ENCODE assay signal across 1 cellular context in genomic region chr11:123061403-123062157, GRCh38.
A peak's percentile ranks its signal among the peaks of the same experiment; 100 is the strongest.
TF ChIP-seq lines count a peak whose summit lies in the region.

TSS of gene HSPA8 (minus strand) at chr11:123062136. CDS start at chr11:123061324, 812 bp downstream.

TF ChIP-seq in GM12878, 131 proteins besides CTCF, POLR2A, EP300 and RAD21 (continued from another document and continues in another):
- TF ChIP-seq, protein P1, sequence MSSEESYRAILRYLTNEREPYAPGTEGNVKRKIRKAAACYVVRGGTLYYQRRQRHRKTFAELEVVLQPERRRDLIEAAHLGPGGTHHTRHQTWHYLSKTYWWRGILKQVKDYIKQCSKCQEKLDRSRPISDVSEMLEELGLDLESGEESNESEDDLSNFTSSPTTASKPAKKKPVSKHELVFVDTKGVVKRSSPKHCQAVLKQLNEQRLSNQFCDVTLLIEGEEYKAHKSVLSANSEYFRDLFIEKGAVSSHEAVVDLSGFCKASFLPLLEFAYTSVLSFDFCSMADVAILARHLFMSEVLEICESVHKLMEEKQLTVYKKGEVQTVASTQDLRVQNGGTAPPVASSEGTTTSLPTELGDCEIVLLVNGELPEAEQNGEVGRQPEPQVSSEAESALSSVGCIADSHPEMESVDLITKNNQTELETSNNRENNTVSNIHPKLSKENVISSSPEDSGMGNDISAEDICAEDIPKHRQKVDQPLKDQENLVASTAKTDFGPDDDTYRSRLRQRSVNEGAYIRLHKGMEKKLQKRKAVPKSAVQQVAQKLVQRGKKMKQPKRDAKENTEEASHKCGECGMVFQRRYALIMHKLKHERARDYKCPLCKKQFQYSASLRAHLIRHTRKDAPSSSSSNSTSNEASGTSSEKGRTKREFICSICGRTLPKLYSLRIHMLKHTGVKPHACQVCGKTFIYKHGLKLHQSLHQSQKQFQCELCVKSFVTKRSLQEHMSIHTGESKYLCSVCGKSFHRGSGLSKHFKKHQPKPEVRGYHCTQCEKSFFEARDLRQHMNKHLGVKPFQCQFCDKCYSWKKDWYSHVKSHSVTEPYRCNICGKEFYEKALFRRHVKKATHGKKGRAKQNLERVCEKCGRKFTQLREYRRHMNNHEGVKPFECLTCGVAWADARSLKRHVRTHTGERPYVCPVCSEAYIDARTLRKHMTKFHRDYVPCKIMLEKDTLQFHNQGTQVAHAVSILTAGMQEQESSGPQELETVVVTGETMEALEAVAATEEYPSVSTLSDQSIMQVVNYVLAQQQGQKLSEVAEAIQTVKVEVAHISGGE (CRISPR knock-in tag; IDR thresholded peaks at IDR 0.05), result peak; percentile 2; the same call in 1 of the 2 replicates
- TF ChIP-seq HDAC6 (IDR thresholded peaks at IDR 0.05; ENCODE audit: unreplicated experiment), result peak; percentile 88
- no peak for TF ChIP-seq ZNF592 (IDR thresholded peaks at IDR 0.05)
- TF ChIP-seq, protein P2, sequence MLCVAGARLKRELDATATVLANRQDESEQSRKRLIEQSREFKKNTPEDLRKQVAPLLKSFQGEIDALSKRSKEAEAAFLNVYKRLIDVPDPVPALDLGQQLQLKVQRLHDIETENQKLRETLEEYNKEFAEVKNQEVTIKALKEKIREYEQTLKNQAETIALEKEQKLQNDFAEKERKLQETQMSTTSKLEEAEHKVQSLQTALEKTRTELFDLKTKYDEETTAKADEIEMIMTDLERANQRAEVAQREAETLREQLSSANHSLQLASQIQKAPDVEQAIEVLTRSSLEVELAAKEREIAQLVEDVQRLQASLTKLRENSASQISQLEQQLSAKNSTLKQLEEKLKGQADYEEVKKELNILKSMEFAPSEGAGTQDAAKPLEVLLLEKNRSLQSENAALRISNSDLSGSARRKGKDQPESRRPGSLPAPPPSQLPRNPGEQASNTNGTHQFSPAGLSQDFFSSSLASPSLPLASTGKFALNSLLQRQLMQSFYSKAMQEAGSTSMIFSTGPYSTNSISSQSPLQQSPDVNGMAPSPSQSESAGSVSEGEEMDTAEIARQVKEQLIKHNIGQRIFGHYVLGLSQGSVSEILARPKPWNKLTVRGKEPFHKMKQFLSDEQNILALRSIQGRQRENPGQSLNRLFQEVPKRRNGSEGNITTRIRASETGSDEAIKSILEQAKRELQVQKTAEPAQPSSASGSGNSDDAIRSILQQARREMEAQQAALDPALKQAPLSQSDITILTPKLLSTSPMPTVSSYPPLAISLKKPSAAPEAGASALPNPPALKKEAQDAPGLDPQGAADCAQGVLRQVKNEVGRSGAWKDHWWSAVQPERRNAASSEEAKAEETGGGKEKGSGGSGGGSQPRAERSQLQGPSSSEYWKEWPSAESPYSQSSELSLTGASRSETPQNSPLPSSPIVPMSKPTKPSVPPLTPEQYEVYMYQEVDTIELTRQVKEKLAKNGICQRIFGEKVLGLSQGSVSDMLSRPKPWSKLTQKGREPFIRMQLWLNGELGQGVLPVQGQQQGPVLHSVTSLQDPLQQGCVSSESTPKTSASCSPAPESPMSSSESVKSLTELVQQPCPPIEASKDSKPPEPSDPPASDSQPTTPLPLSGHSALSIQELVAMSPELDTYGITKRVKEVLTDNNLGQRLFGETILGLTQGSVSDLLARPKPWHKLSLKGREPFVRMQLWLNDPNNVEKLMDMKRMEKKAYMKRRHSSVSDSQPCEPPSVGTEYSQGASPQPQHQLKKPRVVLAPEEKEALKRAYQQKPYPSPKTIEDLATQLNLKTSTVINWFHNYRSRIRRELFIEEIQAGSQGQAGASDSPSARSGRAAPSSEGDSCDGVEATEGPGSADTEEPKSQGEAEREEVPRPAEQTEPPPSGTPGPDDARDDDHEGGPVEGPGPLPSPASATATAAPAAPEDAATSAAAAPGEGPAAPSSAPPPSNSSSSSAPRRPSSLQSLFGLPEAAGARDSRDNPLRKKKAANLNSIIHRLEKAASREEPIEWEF (IDR thresholded peaks at IDR 0.05; ENCODE audit: insufficient replicate concordance, low read depth, low read length), result no peak
- TF ChIP-seq CHD1 (IDR thresholded peaks at IDR 0.05; ENCODE audit: low read depth, low read length), result peak; percentile 93; the same call in 1 of the 2 replicates
- peak; percentile 21 for TF ChIP-seq MYC (IDR thresholded peaks at IDR 0.05; ENCODE audit: insufficient read depth, insufficient read length, insufficient replicate concordance, low read length, severe bottlenecking)
- TF ChIP-seq MLLT1 (IDR thresholded peaks at IDR 0.05), result peak; percentile 78
- 0 out of 2 replicates have a peak, but pooled peaks have one; percentile 4 for TF ChIP-seq RELB (IDR thresholded peaks at IDR 0.05; ENCODE audit: low read depth)
- TF ChIP-seq SIN3A (IDR thresholded peaks at IDR 0.05; ENCODE audit: low read depth, low read length), result peak; percentile 58
- 0 out of 2 replicates have a peak, but pooled peaks have one; percentile 54 for TF ChIP-seq ATF7 (IDR thresholded peaks at IDR 0.05; ENCODE audit: low read depth)
- TF ChIP-seq RAD51 (IDR thresholded peaks at IDR 0.05), result 0 out of 2 replicates have a peak, but pooled peaks have one; percentile 23
- peak; percentile 59; the same call in 1 of the 2 replicates for TF ChIP-seq BACH1 (IDR thresholded peaks at IDR 0.05; ENCODE audit: borderline replicate concordance)
- TF ChIP-seq SMAD1 (IDR thresholded peaks at IDR 0.05; ENCODE audit: low read depth, partially characterized antibody), result peak; percentile 82
- TF ChIP-seq MEF2B (IDR thresholded peaks at IDR 0.05; ENCODE audit: partially characterized antibody, poor library complexity, severe bottlenecking), result peak; percentile 76
- TF ChIP-seq CREB1 (IDR thresholded peaks at IDR 0.05; ENCODE audit: low read depth), result no peak; the same call in 1 of the 2 replicates
- peak; percentile 99 for TF ChIP-seq POLR2AphosphoS5 (IDR thresholded peaks at IDR 0.05; ENCODE audit: low read length)
- peak; percentile 95 for TF ChIP-seq POU2F2 (IDR thresholded peaks at IDR 0.05; ENCODE audit: borderline replicate concordance, low read depth, low read length)
- TF ChIP-seq BCL11A (IDR thresholded peaks at IDR 0.05; ENCODE audit: low read depth, low read length), result peak; percentile 31; the same call in 1 of the 2 replicates
- TF ChIP-seq CBFB (IDR thresholded peaks at IDR 0.05; ENCODE audit: low read depth), result peak; percentile 97
- TF ChIP-seq TAF1 (IDR thresholded peaks at IDR 0.05; ENCODE audit: borderline replicate concordance, low read depth, low read length), result peak; percentile 84
- TF ChIP-seq PAX5 (IDR thresholded peaks at IDR 0.05; ENCODE audit: borderline replicate concordance, low read depth, low read length), result peak; percentile 12; the same call in 1 of the 2 replicates
- peak; percentile 99 for TF ChIP-seq POLR2AphosphoS2 (IDR thresholded peaks at IDR 0.05; ENCODE audit: low read depth, low read length)
- peak; percentile 98 for TF ChIP-seq SMAD5 (IDR thresholded peaks at IDR 0.05; ENCODE audit: low read depth)
- TF ChIP-seq SMARCA5 (IDR thresholded peaks at IDR 0.05), result 0 out of 2 replicates have a peak, but pooled peaks have one; percentile 71
- no peak for TF ChIP-seq MTA3 (IDR thresholded peaks at IDR 0.05; ENCODE audit: borderline replicate concordance, low read length)
- TF ChIP-seq DPF2 (IDR thresholded peaks at IDR 0.05), result peak; percentile 61; the same call in 1 of the 2 replicates
- TF ChIP-seq ZNF687 (IDR thresholded peaks at IDR 0.05), result peak; percentile 80
- TF ChIP-seq BMI1 (IDR thresholded peaks at IDR 0.05; ENCODE audit: borderline replicate concordance), result peak; percentile 42
- TF ChIP-seq PML (IDR thresholded peaks at IDR 0.05; ENCODE audit: low read length), result peak; percentile 99
- TF ChIP-seq TCF7 (IDR thresholded peaks at IDR 0.05; ENCODE audit: borderline replicate concordance), result 0 out of 2 replicates have a peak, but pooled peaks have one; percentile 26
- TF ChIP-seq EED (IDR thresholded peaks at IDR 0.05; ENCODE audit: low read depth), result no peak
- peak; percentile 77; the same call in 1 of the 2 replicates for TF ChIP-seq FOXM1 (IDR thresholded peaks at IDR 0.05; ENCODE audit: low read depth, low read length)
- peak; percentile 89 for TF ChIP-seq MXI1 (IDR thresholded peaks at IDR 0.05; ENCODE audit: low read depth, low read length)
- TF ChIP-seq NKRF (conservative IDR thresholded peaks at IDR 0.05), result peak; percentile 82
- TF ChIP-seq YY1 (IDR thresholded peaks at IDR 0.05; ENCODE audit: low read depth, low read length), result peak; percentile 84; the same call in 1 of the 2 replicates
